Comparison of ENCODE assay signal across 27 cellular contexts in genomic region chr1:209983953-209984352, GRCh38. TPM values are rescaled to one million over a fixed set of nuclear protein-coding genes. Genes with fewer than 3 reads are reported as not detected.
"Had no signal": no experiment of that assay in that cellular context is flagged by ENCODE, and none has a peak within 500 bp of the region (broad histone marks: within the 10 kb centered on the region; RNA-seq: fewer than 3 reads in every experiment).

No MANE protein-coding gene starts in this region.

- H3K9me3 ChIP-seq: lower lobe of right lung, pancreas, prostate gland, testis, thyroid gland, transverse colon had no signal

- ATAC-seq: left cardiac atrium; left lung; lower lobe of right lung; naive thymus-derived CD8-positive, alpha-beta T cell; pancreas; right cardiac atrium; sciatic nerve; stimulated activated naive B cell treated with anti-CD40 and anti-IgM and Interleukin-4, amounts not matched to agents 10 μg/mL and 1 μg/mL and 100 μg/mL, for 72 hours; stimulated activated naive CD8-positive, alpha-beta T cell treated with anti-CD3 and anti-CD28 coated beads, Interleukin-15, Interleukin-2, amounts not matched to agents 100 U/mL and 50 U/mL, for 24 hours had no signal

- H3K27me3 ChIP-seq: left lung, pancreas, testis, thyroid gland, upper lobe of left lung had no signal

- DNase-seq: hypothalamus; kidney glomerular epithelial cell; left cardiac atrium; left lung; lower lobe of right lung; mammary epithelial cell; mesenchymal stem cell; naive thymus-derived CD8-positive, alpha-beta T cell; nucleus accumbens; pancreas; retina; right cardiac atrium; stimulated activated CD4-positive, alpha-beta T cell treated with anti-CD3 and anti-CD28 coated beads, Interleukin-12 subunit alpha, Interleukin-12 subunit beta, amount 100 ng/mL, for 4 hours; stimulated activated CD4-positive, alpha-beta T cell treated with anti-CD3 and anti-CD28 coated beads, Interleukin-15, amount 100 ng/mL, for 24 hours; stimulated activated CD4-positive, alpha-beta T cell treated with anti-CD3 and anti-CD28 coated beads, Interleukin-2, amount 100 ng/mL, for 24 hours; stimulated activated CD4-positive, alpha-beta T cell treated with anti-CD3 and anti-CD28 coated beads, Interleukin-4, amount 100 ng/mL, for 1 hour; stimulated activated naive B cell treated with anti-CD40 and anti-IgM and Interleukin-4, amounts not matched to agents 10 μg/mL and 1 μg/mL and 100 μg/mL, for 72 hours; stimulated activated naive CD8-positive, alpha-beta T cell treated with anti-CD3 and anti-CD28 coated beads, Interleukin-15, Interleukin-2, amounts not matched to agents 100 U/mL and 50 U/mL, for 24 hours; stomach; testis; thyroid gland; transverse colon; upper lobe of left lung had no signal

- H3K4me1 ChIP-seq: left lung, lower lobe of right lung, pancreas, prostate gland, stomach, testis, transverse colon, upper lobe of left lung had no signal

- H3K36me3 ChIP-seq: left lung, lower lobe of right lung, pancreas, prostate gland, stomach, thyroid gland, transverse colon, upper lobe of left lung had no signal

- H3K4me3 ChIP-seq: left lung, lower lobe of right lung, pancreas, prostate gland, skin epidermis, stomach, testis, thyroid gland, transverse colon, upper lobe of left lung had no signal

- H3K27ac ChIP-seq: left lung, lower lobe of right lung, pancreas, prostate gland, skin epidermis, stomach, testis, thyroid gland, transverse colon, upper lobe of left lung had no signal

RNA-seq across cellular contexts. Expression of gene SYT14, which starts 45.9 kb away (rescaled TPM):
- total RNA-seq: liver; lower lobe of right lung; naive thymus-derived CD8-positive, alpha-beta T cell; upper lobe of left lung had no signal
- polyA plus RNA-seq: liver; naive thymus-derived CD8-positive, alpha-beta T cell had no signal
